11 cellular contexts compared by ENCODE assay signal in the genomic region with DNA sequence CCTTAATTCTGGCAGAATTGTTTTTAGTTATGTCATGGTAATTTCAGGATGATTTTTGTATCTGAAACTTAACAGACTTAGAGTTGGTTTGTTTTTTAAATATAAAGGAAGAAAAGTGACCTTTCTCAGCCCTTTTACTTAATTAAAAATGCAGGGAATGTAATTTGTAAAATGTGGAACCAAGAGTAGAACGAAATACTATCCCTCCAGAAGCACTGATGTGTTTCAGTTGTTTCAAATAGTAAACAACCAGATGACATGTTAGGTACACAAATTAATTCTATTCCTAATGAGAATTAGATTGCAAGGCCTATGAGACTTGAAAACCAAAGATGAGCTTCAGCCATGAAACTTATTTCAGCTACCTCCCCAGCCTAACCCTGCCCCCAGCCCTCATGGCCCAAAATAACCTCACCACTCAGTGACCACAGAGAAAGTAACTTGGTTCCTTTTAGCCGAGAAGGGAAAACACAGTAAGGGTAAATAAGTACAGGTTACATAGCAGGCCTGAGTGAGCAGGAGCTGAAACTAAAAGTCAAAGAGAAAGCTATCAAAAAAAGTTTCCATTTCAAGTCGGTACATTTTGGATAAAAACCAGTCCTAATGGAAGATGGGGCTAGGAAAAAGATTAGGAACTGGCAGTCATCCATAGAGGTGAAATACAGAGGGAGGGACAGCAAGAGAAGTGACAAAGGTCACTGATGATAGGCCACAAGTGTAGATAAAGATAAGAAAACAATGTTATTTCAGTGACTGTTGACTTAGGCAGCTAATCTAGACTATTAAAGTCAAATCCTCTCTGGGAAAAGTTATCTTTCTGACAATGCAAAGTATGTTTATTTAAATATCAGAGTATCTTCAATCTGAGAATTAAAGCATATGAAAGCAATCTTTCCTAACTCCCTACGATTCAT. TPM values are rescaled to one million over a fixed set of nuclear protein-coding genes. Genes with fewer than 3 reads are reported as not detected.
DNase-seq lines count a peak whose midpoint lies in the region; ATAC-seq and TF ChIP-seq lines count a peak whose summit lies in the region.
"Had no signal": no experiment of that assay in that cellular context is flagged by ENCODE, and none has a peak within 500 bp of the region (broad histone marks: within the 10 kb centered on the region; RNA-seq: fewer than 3 reads in every experiment).

No MANE protein-coding gene starts in this region.

- H3K27me3 ChIP-seq in right atrium auricular region = no peaks in the 10 kb centered on the region

- H3K27ac Mint-ChIP-seq in activated B cell treated with CpG ODN at 0.5 μM for 24 hours = peak overlapping the region; percentile 87
- peak overlapping the region; percentile 79 for H3K27ac Mint-ChIP-seq in type B pancreatic cell

- ATAC-seq in Right ventricle myocardium inferior (peak; percentile 56), HG03097 (IDR thresholded peaks at IDR 0.05; ENCODE audit: low FRiP score, unreplicated experiment) (peak; percentile 99), activated B cell treated with CpG ODN at 0.5 μM for 24 hours (ENCODE audit: low read depth) (peak; percentile 94)

- H3K27me3 Mint-ChIP-seq in activated B cell treated with CpG ODN at 0.5 μM for 24 hours (no peaks in the 10 kb centered on the region), type B pancreatic cell (no peaks in the 10 kb centered on the region)

- POLR2A ChIA-PET in activated B cell treated with CpG ODN at 0.5 μM for 24 hours (lab: Charles Lee) = interaction anchor here (1.4 kb wide), 1 partner anchor 24 kb away, joined by 12 read pairs; the partner anchor contains the start of genes MYO9A and SENP8

- H3K36me3 ChIP-seq in right atrium auricular region = no peaks in the 10 kb centered on the region

- CTCF ChIA-PET in activated B cell treated with CpG ODN at 0.5 μM for 24 hours (lab: Charles Lee) = interaction anchor here (0.8 kb wide), 1 partner anchor 15 kb away, joined by 4 read pairs; no protein-coding TSS in a partner anchor

- H3K4me1 Mint-ChIP-seq in activated B cell treated with CpG ODN at 0.5 μM for 24 hours = peaks cover 15% of the 10 kb centered on the region
- H3K4me1 Mint-ChIP-seq in type B pancreatic cell (ENCODE audit: unreplicated experiment) = peaks cover 5% of the 10 kb centered on the region

- no peaks in the 10 kb centered on the region for H3K9me3 ChIP-seq in right atrium auricular region

- intact Hi-C loops in Right ventricle myocardium inferior (cut with DNase I) (no loop called here), activated B cell treated with CpG ODN at 0.5 μM for 24 hours (cut with micrococcal nuclease) (no loop called here)

- DNase-seq in Right ventricle myocardium inferior (ENCODE audit: missing footprints) (no peak), right atrium auricular region (ENCODE audit: low spot score) (no peak), activated B cell treated with CpG ODN at 0.5 μM for 24 hours (no peak), type B pancreatic cell (ENCODE audit: extremely low spot score, unreplicated experiment) (no peak), OCI-M2 (lab: John Stamatoyannopoulos, UW; ENCODE audit: unreplicated experiment) (no peak), SHP77 treated with DMSO at 0.1 percent for 48 hours (lab: John Stamatoyannopoulos, UW) (no peak), NCI-H2081 treated with DMSO at 0.1 percent for 48 hours (lab: John Stamatoyannopoulos, UW) (no peak)
- DNase-seq: NCI-H82 had no signal

- no peak overlapping the region for H3K4me3 ChIP-seq in right atrium auricular region

- H3K9me3 Mint-ChIP-seq in activated B cell treated with CpG ODN at 0.5 μM for 24 hours (no peaks in the 10 kb centered on the region), type B pancreatic cell (no peaks in the 10 kb centered on the region)

- H3K4me3 Mint-ChIP-seq in activated B cell treated with CpG ODN at 0.5 μM for 24 hours (peak overlapping the region; percentile 44), type B pancreatic cell (no peak overlapping the region)

- no peaks in the 10 kb centered on the region for H3K4me1 ChIP-seq in right atrium auricular region

- TF ChIP-seq CTCF in right atrium auricular region (IDR thresholded peaks at IDR 0.05) (no peak), activated B cell treated with CpG ODN at 0.5 μM for 24 hours (IDR thresholded peaks at IDR 0.05) (no peak), type B pancreatic cell (conservative IDR thresholded peaks at IDR 0.05) (no peak)

- peak overlapping the region in 1 of 2 donors; percentile 28 for H3K27ac ChIP-seq in right atrium auricular region
- H3K27ac ChIP-seq: C4-2B had no signal

- H3K36me3 Mint-ChIP-seq in activated B cell treated with CpG ODN at 0.5 μM for 24 hours (ENCODE audit: low read depth) (no peaks in the 10 kb centered on the region), type B pancreatic cell (peaks cover 8% of the 10 kb centered on the region)

RNA-seq across cellular contexts. Expression of gene SENP8, which starts 23.2 kb away (rescaled TPM):
- total RNA-seq in Right ventricle myocardium inferior (5.9 TPM), right atrium auricular region (1 to 10 TPM; 1.9 to 3.3 TPM), activated B cell treated with CpG ODN at 0.5 μM for 24 hours (1.1 and 1.6 TPM in 2 replicates), type B pancreatic cell (ENCODE audit: low replicate concordance) (4.9 and 6.1 TPM in 2 replicates)

RNA-seq across cellular contexts. Expression of gene MYO9A, which starts 23.5 kb away (rescaled TPM):
- total RNA-seq in Right ventricle myocardium inferior (27.5 TPM), right atrium auricular region (10 to 100 TPM; 23.4 to 24.1 TPM), activated B cell treated with CpG ODN at 0.5 μM for 24 hours (39.4 and 50.6 TPM in 2 replicates), type B pancreatic cell (ENCODE audit: low replicate concordance) (42.4 and 43.4 TPM in 2 replicates)

RNA-seq across cellular contexts. Expression of gene GRAMD2A, which starts 56.2 kb away (rescaled TPM):
- total RNA-seq in Right ventricle myocardium inferior (not detected), right atrium auricular region (under 1 TPM in 1 of 2 donors, not detected in 1; 0.83 TPM), activated B cell treated with CpG ODN at 0.5 μM for 24 hours (not detected in 2 replicates), type B pancreatic cell (ENCODE audit: low replicate concordance) (6.0 and 15.5 TPM in 2 replicates)
- total RNA-seq: mononuclear cell had no signal
